Comparison of ENCODE assay signal across 8 cellular contexts in the genomic region with DNA sequence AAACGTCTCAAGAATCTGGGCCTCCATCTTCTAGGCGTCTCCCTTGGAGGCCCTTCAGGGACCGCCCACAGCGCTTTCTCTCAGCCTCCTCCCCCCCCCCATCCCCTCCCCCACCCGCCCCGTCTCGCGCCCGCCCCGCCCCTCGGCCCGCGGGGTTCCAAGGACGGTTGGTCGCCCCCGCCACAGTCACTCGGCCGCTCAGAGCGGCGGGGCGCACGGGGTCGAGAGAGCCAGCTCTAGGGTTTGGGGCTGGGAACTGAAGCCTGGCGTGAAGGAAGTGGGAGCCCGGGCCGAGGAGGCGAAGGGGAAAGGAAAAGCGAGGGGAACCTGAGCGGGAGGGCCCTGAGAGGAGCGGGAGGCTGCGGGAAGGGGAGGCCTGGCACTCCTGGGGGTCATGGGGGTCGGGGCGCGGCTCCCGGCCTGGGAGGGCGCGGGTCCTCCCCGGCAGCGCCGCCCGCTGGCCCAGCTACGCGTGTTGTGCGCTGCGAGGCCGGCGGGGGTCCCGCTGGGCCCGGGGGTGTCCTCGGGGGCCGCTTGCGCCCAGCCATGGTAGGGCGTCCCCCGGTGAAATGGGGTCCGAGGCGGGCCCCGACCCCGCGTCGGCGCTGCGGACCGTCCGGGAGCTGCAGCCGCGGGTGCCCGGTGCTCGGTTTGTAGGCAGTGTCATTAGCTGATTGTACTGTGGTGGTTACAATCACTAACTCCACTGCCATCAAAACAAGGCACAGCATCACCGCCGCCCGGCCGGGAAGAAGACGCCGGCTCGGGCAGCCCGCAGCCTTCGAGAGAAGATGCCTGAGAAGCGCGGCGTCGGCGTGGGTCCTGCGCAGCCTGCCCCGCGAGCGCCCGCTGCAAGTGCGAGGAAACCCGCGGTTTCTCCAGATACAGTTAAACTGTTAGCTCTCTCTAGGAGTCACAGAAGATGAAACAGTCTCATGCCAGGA. TPM values are rescaled to one million over a fixed set of nuclear protein-coding genes. Genes with fewer than 3 reads are reported as not detected.
A peak's percentile ranks its signal among the peaks of the same experiment; 100 is the strongest.
DNase-seq lines count a peak whose midpoint lies in the region; ATAC-seq, FAIRE-seq and TF ChIP-seq lines count a peak whose summit lies in the region.

A gene (minus strand): TSS at position 91 of the 944 bp plus-strand sequence. CDS start 13,610 bp downstream, outside the sequence.

- WGBS in thyroid gland, 2 donors: 4 to 5% methylated on average over 34 to 77 of the region's 90 CpGs

- H3K4me2 ChIP-seq in OCI-LY7 (ENCODE audit: low read length): no peak within 1 kb of the TSS; the same call in 1 of the 2 replicates

- H3K4me1 ChIP-seq in left lung (peaks cover 7 to 16% of the 10 kb centered on the region in 2 donors), thyroid gland (peaks cover 0 to 11% of the 10 kb centered on the region in 2 donors), OCI-LY7 (ENCODE audit: insufficient read depth, low read length, poor library complexity, severe bottlenecking) (no peaks in the 10 kb centered on the region)

- H3K27ac ChIP-seq in left lung (no peak within 1 kb of the TSS), thyroid gland (no peak within 1 kb of the TSS), OCI-LY7 (ENCODE audit: low read depth, low read length, poor library complexity, severe bottlenecking) (no peak within 1 kb of the TSS)

- no peak for FAIRE-seq in bronchial epithelial cell (lab: Jason Lieb, UNC)

- no peaks in the 10 kb centered on the region for H3K9me3 ChIP-seq in left lung
- no peaks in the 10 kb centered on the region for H3K9me3 ChIP-seq in thyroid gland
- H3K9me3 ChIP-seq in OCI-LY7 (ENCODE audit: low read length): no peaks in the 10 kb centered on the region

- H3K36me3 ChIP-seq in bronchial epithelial cell (ENCODE audit: control insufficient read depth, insufficient read depth, low read length) (no peaks in the 10 kb centered on the region), left lung (no peaks in the 10 kb centered on the region), thyroid gland (no peaks in the 10 kb centered on the region), OCI-LY7 (ENCODE audit: insufficient read depth, low read length) (no peaks in the 10 kb centered on the region)

- H3K4me3 ChIP-seq in bronchial epithelial cell (ENCODE audit: low read depth, low read length) (peak within 1 kb of the TSS; percentile 50), left lung (peak within 1 kb of the TSS; percentile 26 to 32), thyroid gland (replicated peaks in 1 of 3) (peak within 1 kb of the TSS in 2 of 3 donors; percentile 41 to 45), OCI-LY7 (ENCODE audit: low read depth, low read length, poor library complexity, severe bottlenecking) (no peak within 1 kb of the TSS)

- no peak within 1 kb of the TSS for H2AFZ ChIP-seq in OCI-LY7 (ENCODE audit: low read length)

- TF ChIP-seq POLR2A in thyroid gland (IDR thresholded peaks at IDR 0.05): no peak

- peak; percentile 56 for DNase-seq in GM03348 (ENCODE audit: low spot score)
- DNase-seq in NCI-H510A treated with DMSO at 0.1 percent for 48 hours (lab: John Stamatoyannopoulos, UW): peak; percentile 27
- no peak for DNase-seq in bronchial epithelial cell (ENCODE audit: low read depth)
- peak in 1 of 2 donors; percentile 75 for DNase-seq in left lung
- peak; percentile 5 to 21 for DNase-seq in thyroid gland
- no peak for DNase-seq in OCI-LY7 (ENCODE audit: low spot score)
- DNase-seq in 8988T: no peak
- DNase-seq in NOMO-1 treated with DMSO at 0.1 percent for 48 hours (lab: John Stamatoyannopoulos, UW; ENCODE audit: unreplicated experiment): no peak

- no peaks in the 10 kb centered on the region for H4K20me1 ChIP-seq in OCI-LY7 (ENCODE audit: insufficient read depth, low read length)

- peak; percentile 20 for TF ChIP-seq CTCF in bronchial epithelial cell (IDR thresholded peaks at IDR 0.05; ENCODE audit: insufficient read depth, low read length, severe bottlenecking)
- TF ChIP-seq CTCF in left lung (IDR thresholded peaks at IDR 0.05): no peak
- peak in 1 of 6 experiments; percentile 14 for TF ChIP-seq CTCF in thyroid gland (IDR thresholded peaks at IDR 0.05)
- no peak for TF ChIP-seq CTCF in OCI-LY7 (conservative IDR thresholded peaks at IDR 0.05; ENCODE audit: low read length)

- no peaks in the 10 kb centered on the region for H3K27me3 ChIP-seq in bronchial epithelial cell (ENCODE audit: control insufficient read depth, insufficient read depth, low read length)
- peaks cover 30 to 46% of the 10 kb centered on the region in 2 donors for H3K27me3 ChIP-seq in left lung
- H3K27me3 ChIP-seq in thyroid gland: no peaks in the 10 kb centered on the region

- H3K9me2 ChIP-seq in OCI-LY7 (ENCODE audit: insufficient read depth, low read length): no peaks in the 10 kb centered on the region

- CTCF ChIA-PET in OCI-LY7 (lab: Charles Lee; ENCODE audit: unreplicated experiment): interaction anchor here (0.5 to 1.1 kb wide), 2 partner anchors 22 to 1034 kb away, joined by 3 read pairs; no protein-coding TSS in a partner anchor

- BruUV-seq in OCI-LY7 (replicated peaks; lab: Mats Ljungman, UMichigan): no TSS peak

- peak; percentile 53 for ATAC-seq in left lung

- intact Hi-C loops in left lung (cut with DNase I) (no loop called here), thyroid gland (cut with DNase I) (no loop called here), OCI-LY7 (cut with micrococcal nuclease; ENCODE audit: unreplicated experiment) (no loop called here)

- POLR2A ChIA-PET in OCI-LY7 (lab: Charles Lee): no interaction called here

- no peaks in the 10 kb centered on the region for H3K79me2 ChIP-seq in OCI-LY7 (ENCODE audit: insufficient read depth, low read depth, low read length)

RNA-seq across cellular contexts. Expression of the gene that starts here (rescaled TPM):
- 0.26 and 0.51 TPM in 2 replicates for total RNA-seq in bronchial epithelial cell
- not detected for total RNA-seq in left lung
- total RNA-seq in thyroid gland: not detected
- total RNA-seq in OCI-LY7 (2014; rRNA removed; shearing (Covaris generic)): not detected in 2 replicates
- total RNA-seq in OCI-LY7 (2022): not detected in 2 replicates

Comparison
In these comparisons a context has a peak if more than half of its experiments do, and no peak if none do; other contexts are left out.
1. Peak in ATAC-seq and H3K4me3 ChIP-seq in left lung; RNA of the gene not detected or under 1 TPM.
2. Peak in DNase-seq and H3K4me3 ChIP-seq in thyroid gland; RNA of the gene not detected or under 1 TPM.
3. DNase-seq: peak in GM03348 (single experiment) and NCI-H510A treated with DMSO at 0.1 percent for 48 hours (single experiment); none in bronchial epithelial cell (single experiment), OCI-LY7 (single experiment), 8988T (single experiment) and NOMO-1 treated with DMSO at 0.1 percent for 48 hours (single experiment).